Comparison of ENCODE assay signal across 8 cellular contexts in the genomic region with DNA sequence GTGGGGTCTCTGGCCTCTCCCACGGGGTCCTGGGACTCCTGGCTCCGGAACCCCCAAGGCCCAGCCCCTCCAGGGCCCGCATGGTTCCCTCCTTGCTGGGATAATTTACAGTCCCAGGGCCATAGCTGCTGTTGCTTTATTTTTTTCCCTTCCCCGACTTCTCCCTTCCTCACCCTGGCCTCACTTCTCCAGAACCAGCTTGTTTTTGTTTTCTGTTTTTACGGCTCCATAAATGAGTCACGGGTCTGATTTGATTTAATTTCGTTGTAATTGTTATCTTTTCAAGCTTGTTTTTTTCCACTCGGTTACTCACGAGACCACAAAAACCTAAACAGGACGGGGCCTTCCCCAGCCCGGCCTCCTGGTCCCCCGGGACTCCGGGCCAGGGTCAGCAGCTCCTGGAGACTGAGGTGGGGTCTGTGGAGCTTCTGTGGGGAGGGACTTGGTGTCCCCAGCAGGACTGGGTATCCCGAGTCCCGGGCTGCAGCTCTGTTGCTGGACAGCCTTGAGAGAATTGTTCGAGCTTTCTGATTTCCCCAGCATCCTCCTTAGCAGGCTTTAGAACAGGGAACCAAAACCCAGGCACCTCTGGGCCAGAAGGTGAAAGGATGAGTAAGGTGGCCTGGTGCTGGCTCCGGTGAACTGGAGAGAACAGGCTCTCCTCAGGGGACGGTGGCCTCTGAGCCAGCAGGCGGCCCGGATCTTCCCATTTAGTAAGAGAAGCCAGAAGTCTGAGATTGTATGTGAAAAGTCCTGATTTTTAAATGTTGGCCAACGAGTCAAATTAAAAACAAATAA.
DNase-seq lines count a peak whose midpoint lies in the region; ATAC-seq and TF ChIP-seq lines count a peak whose summit lies in the region.

No MANE protein-coding gene starts in this region.

- no peaks in the 10 kb centered on the region for H3K9me3 ChIP-seq in RWPE2 (ENCODE audit: severe bottlenecking)

- DNase-seq in Right ventricle myocardium superior = peak; percentile 57
- DNase-seq in Right ventricle myocardium inferior (ENCODE audit: missing footprints) = no peak
- no peak for DNase-seq in RWPE2 (ENCODE audit: low spot score)
- peak; percentile 47 for DNase-seq in fibroblast of the conjunctiva (ENCODE audit: low read depth)
- peak; percentile 47 for DNase-seq in stimulated activated CD8-positive, alpha-beta memory T cell treated with anti-CD3 and anti-CD28 coated beads, Interleukin-4, amount 100 ng/mL, for 48 hours
- no peak for DNase-seq in NCI-H510A treated with DMSO at 0.1 percent for 48 hours (lab: John Stamatoyannopoulos, UW)
- no peak for DNase-seq in NCI-H1105 treated with DMSO at 0.1 percent for 48 hours (lab: John Stamatoyannopoulos, UW)
- no peak for DNase-seq in cerebellar cortex (ENCODE audit: low spot score)

- H3K4me1 ChIP-seq in RWPE2 (ENCODE audit: insufficient read depth, poor library complexity, severe bottlenecking) = peaks cover 26% of the 10 kb centered on the region

- intact Hi-C loops in Right ventricle myocardium superior (cut with DNase I) (no loop called here), Right ventricle myocardium inferior (cut with DNase I) (loop anchor here (2.0 kb wide), 1 partner anchor 19 kb away; no protein-coding TSS in a partner anchor)

- no peak for TF ChIP-seq CTCF in RWPE2 (IDR thresholded peaks at IDR 0.05; ENCODE audit: poor library complexity, severe bottlenecking)

- H3K36me3 ChIP-seq in RWPE2 (ENCODE audit: low read depth) = no peaks in the 10 kb centered on the region

- H3K4me3 ChIP-seq in RWPE2 (ENCODE audit: severe bottlenecking) = no peak overlapping the region

- H3K27me3 ChIP-seq in RWPE2 (ENCODE audit: insufficient read depth, poor library complexity, severe bottlenecking) = no peaks in the 10 kb centered on the region

- ATAC-seq in Right ventricle myocardium superior (ENCODE audit: poor library complexity) (peak; percentile 19), Right ventricle myocardium inferior (no peak), RWPE2 (ENCODE audit: low read depth) (no peak)

- H3K27ac ChIP-seq in RWPE2 (ENCODE audit: poor library complexity, severe bottlenecking) = peak overlapping the region; percentile 34

Comparison
In these comparisons a context has a peak if more than half of its experiments do, and no peak if none do; other contexts are left out.
1. DNase-seq: peak in Right ventricle myocardium superior (single experiment), fibroblast of the conjunctiva (single experiment) and stimulated activated CD8-positive, alpha-beta memory T cell treated with anti-CD3 and anti-CD28 coated beads, Interleukin-4, amount 100 ng/mL, for 48 hours (single experiment); none in Right ventricle myocardium inferior (single experiment), RWPE2 (single experiment), NCI-H510A treated with DMSO at 0.1 percent for 48 hours (single experiment), NCI-H1105 treated with DMSO at 0.1 percent for 48 hours (single experiment) and cerebellar cortex (single experiment).